ENCODE assay signal across 19 cellular contexts in the genomic region with DNA sequence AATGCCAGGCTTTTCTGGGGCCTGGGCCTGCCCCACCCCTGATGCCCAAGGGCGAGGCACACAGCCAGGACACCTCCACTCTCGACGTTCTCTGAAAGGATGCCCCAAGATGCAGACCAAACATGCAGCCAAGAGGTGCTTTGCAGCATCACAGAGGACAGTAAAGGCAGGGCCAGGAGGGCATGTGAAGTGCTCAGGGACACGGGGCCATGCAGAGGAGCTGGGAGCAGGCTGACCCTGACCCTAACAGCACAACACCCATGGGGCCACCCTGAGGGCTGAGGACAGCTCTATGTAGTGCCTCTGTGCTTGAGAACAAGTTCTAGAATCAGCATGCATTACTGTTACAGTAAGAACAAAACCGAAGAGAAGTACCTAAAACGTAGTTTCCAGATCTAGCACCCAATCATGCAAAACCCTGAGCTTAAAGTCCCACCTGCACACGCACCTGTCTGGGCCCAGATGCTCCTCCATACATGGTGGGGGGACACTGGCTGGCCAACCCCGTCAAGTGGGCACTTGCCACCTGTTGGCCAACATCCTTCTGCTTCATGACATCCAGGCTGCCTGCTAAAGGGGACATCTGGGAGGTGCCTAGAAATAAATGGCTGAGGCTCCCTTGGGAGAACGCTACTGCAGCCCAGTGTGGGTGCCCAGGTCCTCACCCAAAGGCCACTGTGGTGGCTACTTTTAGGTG. TPM values are rescaled to one million over a fixed set of nuclear protein-coding genes. Genes with fewer than 3 reads are reported as not detected.
DNase-seq lines count a peak whose midpoint lies in the region; ATAC-seq, FAIRE-seq and TF ChIP-seq lines count a peak whose summit lies in the region.
"Had no signal": no experiment of that assay in that cellular context is flagged by ENCODE, and none has a peak within 500 bp of the region (broad histone marks: within the 10 kb centered on the region; RNA-seq: fewer than 3 reads in every experiment).

No MANE protein-coding gene starts in this region.

- H3K9me3 Mint-ChIP-seq in H9: no peaks in the 10 kb centered on the region
- H3K9me3 Mint-ChIP-seq: nephron progenitor cell had no signal

- H3K79me1 ChIP-seq in H9 (ENCODE audit: insufficient read depth, low read depth, low read length, poor library complexity, severe bottlenecking): peaks cover 18% of the 10 kb centered on the region

- peak overlapping the region; percentile 18 to 72 (median 59); a peak in 4 of 7 replicates for H3K27ac Mint-ChIP-seq in H9
- H3K27ac Mint-ChIP-seq: activated naive CD4-positive, alpha-beta T cell treated with anti-CD3 and anti-CD28 coated beads, Interleukin-2, amount 50 U/mL, for 72 hours; nephron progenitor cell had no signal

- no peak overlapping the region for H4K8ac ChIP-seq in H9 (replicated peaks; ENCODE audit: insufficient read length, low read depth, low read length)

- H2BK12ac ChIP-seq in H9 (ENCODE audit: insufficient read length, low read depth, low read length): no peak overlapping the region

- no peaks in the 10 kb centered on the region for H3K23me2 ChIP-seq in H9 (ENCODE audit: insufficient read length, low read depth, low read length, poor library complexity, severe bottlenecking)

- H2AK5ac ChIP-seq in H9 (ENCODE audit: insufficient read length, low read length): no peak overlapping the region

- H2BK20ac ChIP-seq in H9 (ENCODE audit: low read depth, low read length, poor library complexity, severe bottlenecking): no peak overlapping the region

- H3K56ac ChIP-seq in H9 (ENCODE audit: insufficient read length, low read depth, low read length): no peak overlapping the region

- H3K36me3 ChIP-seq in OCI-LY3 (replicated peaks; ENCODE audit: low read depth, low read length) (no peaks in the 10 kb centered on the region), kidney (ENCODE audit: control insufficient read depth in 1 of 2, insufficient read depth in 2 of 2, low read length in 2 of 2) (peaks cover 0 to 3% of the 10 kb centered on the region in 2 donors), psoas muscle (ENCODE audit: insufficient read depth in 1 of 2, low read depth in 1 of 2) (no peaks in the 10 kb centered on the region)
- H3K36me3 ChIP-seq: suprapubic skin had no signal

- no peak overlapping the region for H3K4me3 ChIP-seq in OCI-LY3 (ENCODE audit: low read length)
- no peak overlapping the region for H3K4me3 ChIP-seq in kidney (ENCODE audit: low read length in 2 of 2)
- no peak overlapping the region for H3K4me3 ChIP-seq in psoas muscle
- H3K4me3 ChIP-seq: suprapubic skin had no signal

- no peak overlapping the region; the same call in 1 of the 2 replicates for H3K14ac ChIP-seq in H9 (ENCODE audit: insufficient read depth, low read length)

- H3K79me2 ChIP-seq in H9 (ENCODE audit: insufficient read depth, low read length) (peaks cover 65% of the 10 kb centered on the region; the same call in 1 of the 2 replicates), OCI-LY3 (ENCODE audit: low read length) (peaks cover 71% of the 10 kb centered on the region)

- FAIRE-seq in kidney (lab: Jason Lieb, UNC): no peak
- FAIRE-seq: colon, keratinocyte had no signal

- H4K20me1 ChIP-seq in H9 (ENCODE audit: control insufficient read depth, insufficient read depth, insufficient read length): peaks cover 7% of the 10 kb centered on the region
- peaks cover 100% of the 10 kb centered on the region for H4K20me1 ChIP-seq in OCI-LY3 (ENCODE audit: insufficient read depth, low read length)

- intact Hi-C loops in kidney (cut with DNase I): no loop called here
- intact Hi-C loops in psoas muscle (cut with DNase I): no loop called here

- H3K4me1 Mint-ChIP-seq in H9: peaks cover 49 to 72% of the 10 kb centered on the region in 2 experiments

- no peak overlapping the region for H3T11ph ChIP-seq in H9 (ENCODE audit: low read length)

- no peak overlapping the region for H2AFZ ChIP-seq in H9 (ENCODE audit: low read length)
- no peak overlapping the region for H2AFZ ChIP-seq in OCI-LY3 (ENCODE audit: low read depth, low read length)

- H3K36me3 Mint-ChIP-seq in H9 (ENCODE audit: insufficient read depth in 1 of 3, low read depth in 3 of 3): peaks cover 3 to 19% (median 11%) of the 10 kb centered on the region in 3 experiments; a peak in 6 of 7 replicates

- H2BK15ac ChIP-seq in H9 (ENCODE audit: low read depth, low read length): no peak overlapping the region

- no peak for TF ChIP-seq CTCF in H9 (conservative IDR thresholded peaks at IDR 0.05)
- no peak for TF ChIP-seq CTCF in OCI-LY3 (IDR thresholded peaks at IDR 0.05; ENCODE audit: low read depth, low read length)
- TF ChIP-seq CTCF in kidney (IDR thresholded peaks at IDR 0.05; ENCODE audit: borderline replicate concordance, extremely low read depth, insufficient read depth): no peak
- no peak for TF ChIP-seq CTCF in psoas muscle (IDR thresholded peaks at IDR 0.05)

- H3K27ac ChIP-seq in H9 (ENCODE audit: insufficient read length, low read depth, low read length) (no peak overlapping the region), OCI-LY3 (ENCODE audit: low read length) (no peak overlapping the region), kidney (ENCODE audit: low read depth in 2 of 2, low read length in 2 of 2) (no peak overlapping the region), psoas muscle (no peak overlapping the region)
- H3K27ac ChIP-seq: suprapubic skin had no signal

- no peak overlapping the region for H3K18ac ChIP-seq in H9 (ENCODE audit: insufficient read length, low read depth, low read length)

- no peak overlapping the region for H2BK120ac ChIP-seq in H9 (ENCODE audit: low read depth, low read length, poor library complexity, severe bottlenecking)

- no peaks in the 10 kb centered on the region for H3K27me3 Mint-ChIP-seq in H9 (ENCODE audit: low read depth)

- H4K91ac ChIP-seq in H9 (ENCODE audit: insufficient read length, low read depth, low read length): no peak overlapping the region

- H3K4me3 Mint-ChIP-seq in H9: no peak overlapping the region
- H3K4me3 Mint-ChIP-seq: nephron progenitor cell had no signal

- ATAC-seq in psoas muscle: no peak
- no peak for ATAC-seq in GM21619 (IDR thresholded peaks at IDR 0.05; ENCODE audit: unreplicated experiment)
- ATAC-seq: activated naive CD4-positive, alpha-beta T cell treated with anti-CD3 and anti-CD28 coated beads, Interleukin-2, amount 50 U/mL, for 72 hours had no signal

- H3K27me3 ChIP-seq in H9 (ENCODE audit: insufficient read depth, low read length) (no peaks in the 10 kb centered on the region), OCI-LY3 (ENCODE audit: low read depth, low read length) (no peaks in the 10 kb centered on the region), psoas muscle (ENCODE audit: insufficient read depth in 3 of 3, low read length in 2 of 3) (no peaks in the 10 kb centered on the region)
- H3K27me3 ChIP-seq: suprapubic skin had no signal

- DNase-seq in H9: no peak
- DNase-seq in kidney: peak; percentile 62
- peak; percentile 10 to 43 for DNase-seq in psoas muscle
- DNase-seq in cerebellum (ENCODE audit: low spot score): no peak
- DNase-seq in NCI-H524 treated with DMSO at 0.1 percent for 48 hours (lab: John Stamatoyannopoulos, UW): no peak
- DNase-seq: activated CD4-positive, CD25-positive, alpha-beta regulatory T cell treated with anti-CD3 and anti-CD28 coated beads, Interleukin-2, amount 50 U/mL, for 72 hours; Caco-2; hypothalamus; Karpas-422; NCI-H1105 treated with DMSO at 0.1 percent for 48 hours; NCI-H2107; NCI-H526 treated with DMSO at 0.1 percent for 48 hours; nephron progenitor cell had no signal

- no peak overlapping the region for H3K23ac ChIP-seq in H9 (ENCODE audit: insufficient read length, low read depth, low read length)

- H3K9ac ChIP-seq in H9 (ENCODE audit: extremely low read depth, insufficient read length, low read length) (no peak overlapping the region), OCI-LY3 (ENCODE audit: low read length) (no peak overlapping the region), kidney (ENCODE audit: low read length in 2 of 2) (no peak overlapping the region)

- WGBS in H9 (ENCODE audit: extremely low coverage, insufficient read length, low lambda C conversion rate): no CpG with 5 or more reads among the region's 9 CpGs
- WGBS in psoas muscle, 3 donors: 79 to 84% (median 80%) methylated on average over 9 of the region's 9 CpGs

- no peak overlapping the region for H3K4me2 ChIP-seq in H9 (ENCODE audit: insufficient read depth, insufficient read length, low read length)
- peak overlapping the region; percentile 25; the same call in 1 of the 2 replicates for H3K4me2 ChIP-seq in OCI-LY3 (ENCODE audit: low read length)

- H3K9me3 ChIP-seq in H9 (ENCODE audit: control insufficient read depth, low read depth, low read length) (no peaks in the 10 kb centered on the region), OCI-LY3 (ENCODE audit: insufficient read depth, low read length) (no peaks in the 10 kb centered on the region), kidney (ENCODE audit: control insufficient read depth in 1 of 2, low read length in 2 of 2) (no peaks in the 10 kb centered on the region), psoas muscle (no peaks in the 10 kb centered on the region)
- H3K9me3 ChIP-seq: Caco-2, suprapubic skin had no signal

- no peak overlapping the region for H2BK5ac ChIP-seq in H9 (ENCODE audit: insufficient read length, low read length)

- H3K4ac ChIP-seq in H9 (ENCODE audit: low read depth, low read length): no peak overlapping the region

- no peak overlapping the region for H4K5ac ChIP-seq in H9 (ENCODE audit: insufficient read length, low read depth, low read length)

- H3K4me1 ChIP-seq in H9 (ENCODE audit: insufficient read depth, low read length) (peaks cover 4% of the 10 kb centered on the region; the same call in 1 of the 2 replicates), OCI-LY3 (ENCODE audit: low read length) (peaks cover 41% of the 10 kb centered on the region), kidney (ENCODE audit: control insufficient read depth in 1 of 2, insufficient read depth in 1 of 2, low read depth in 1 of 2, low read length in 2 of 2) (peaks cover 15 to 53% of the 10 kb centered on the region in 2 donors), psoas muscle (peaks cover 45% of the 10 kb centered on the region)

RNA-seq across cellular contexts. Expression of a gene that starts 15.4 kb away (rescaled TPM):
- 58.9 and 60.2 TPM in 2 replicates for total RNA-seq in H9 (2021)
- total RNA-seq in kidney: 73.9 TPM
- 49.6 TPM for polyA plus RNA-seq in kidney (ENCODE audit: insufficient read depth, low read depth, low replicate concordance)
- total RNA-seq in psoas muscle: 10 to 100 TPM; 29.3 to 68.7 (median 44.6) TPM
- 10 to 100 TPM; 13.6 to 90.9 (median 20.0) TPM for polyA plus RNA-seq in psoas muscle
- total RNA-seq in cerebellum: 39.7 TPM

Comparison
In these comparisons a context has a peak if more than half of its experiments do, and no peak if none do; other contexts are left out.
1. DNase-seq: peak in kidney (single experiment) and psoas muscle (2 of 2); none in H9 (single experiment), cerebellum (single experiment) and NCI-H524 treated with DMSO at 0.1 percent for 48 hours (single experiment).